ENCODE assay signal across 25 cellular contexts in the genomic region with DNA sequence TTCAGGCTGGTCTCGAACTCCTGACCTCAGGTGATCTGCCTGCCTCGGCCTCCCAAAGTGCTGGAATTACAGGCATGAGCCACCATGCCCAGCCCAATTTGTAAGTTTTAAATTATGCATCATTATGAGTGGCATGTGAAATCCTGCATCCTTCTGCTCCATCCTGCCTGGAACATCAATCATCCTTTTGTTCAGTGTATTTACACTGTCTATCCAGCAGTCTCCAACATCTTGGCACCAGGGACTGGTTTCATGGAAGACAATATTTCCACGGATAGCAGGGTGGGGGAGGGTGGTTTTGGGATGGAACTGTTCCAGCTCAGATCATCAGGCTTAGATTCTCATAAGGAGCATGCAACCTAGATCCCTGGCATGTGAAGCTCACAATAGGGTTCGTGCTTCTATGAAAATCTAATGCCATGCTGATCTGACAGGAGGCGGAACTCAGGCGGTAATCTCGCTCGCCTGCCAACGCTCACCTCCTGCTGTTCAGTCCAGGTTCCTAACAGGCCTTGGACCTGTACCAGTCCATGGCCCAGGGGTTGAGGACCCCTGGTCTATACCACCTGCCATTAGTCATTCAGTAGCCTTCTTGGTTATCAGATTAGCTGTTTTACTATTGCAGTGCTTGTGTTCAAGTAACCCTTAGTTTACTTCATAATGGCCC. TPM values are rescaled to one million over a fixed set of nuclear protein-coding genes. Genes with fewer than 3 reads are reported as not detected.
DNase-seq lines count a peak whose midpoint lies in the region; TF ChIP-seq lines count a peak whose summit lies in the region.
"Had no signal": no experiment of that assay in that cellular context is flagged by ENCODE, and none has a peak within 500 bp of the region (broad histone marks: within the 10 kb centered on the region; RNA-seq: fewer than 3 reads in every experiment).

No MANE protein-coding gene starts in this region.

- H3K27ac Mint-ChIP-seq in chondrocyte (ENCODE audit: unreplicated experiment) = peak overlapping the region; percentile 65
- H3K27ac Mint-ChIP-seq: activated CD4-positive, alpha-beta memory T cell treated with anti-CD3 and anti-CD28 coated beads, Interleukin-2, amount 10 ng/mL, durations not matched to agents 7 days and 5 days; activated naive CD4-positive, alpha-beta T cell treated with anti-CD3 and anti-CD28 coated beads, Interleukin-2, amount 10 ng/mL, durations not matched to agents 7 days and 5 days; HFFc6; IgD-negative memory B cell; immature natural killer cell; neural progenitor cell had no signal

- TF ChIP-seq CTCF in chondrocyte (IDR thresholded peaks at IDR 0.05) = no peak
- no peak for TF ChIP-seq CTCF in GM13977 (IDR thresholded peaks at IDR 0.05; ENCODE audit: extremely low read depth, insufficient read depth, missing control alignments)

- H3K4me3 Mint-ChIP-seq in chondrocyte (ENCODE audit: unreplicated experiment) = no peak overlapping the region
- H3K4me3 Mint-ChIP-seq: activated CD4-positive, alpha-beta memory T cell treated with anti-CD3 and anti-CD28 coated beads, Interleukin-2, amount 10 ng/mL, durations not matched to agents 7 days and 5 days; activated naive CD4-positive, alpha-beta T cell treated with anti-CD3 and anti-CD28 coated beads, Interleukin-2, amount 10 ng/mL, durations not matched to agents 7 days and 5 days; CD14-positive monocyte; HFFc6; IgD-negative memory B cell; immature natural killer cell; neural progenitor cell had no signal

- no peaks in the 10 kb centered on the region for H3K9me3 Mint-ChIP-seq in chondrocyte (ENCODE audit: low read depth)
- H3K9me3 Mint-ChIP-seq: activated CD4-positive, alpha-beta memory T cell treated with anti-CD3 and anti-CD28 coated beads, Interleukin-2, amount 10 ng/mL, durations not matched to agents 7 days and 5 days; activated naive CD4-positive, alpha-beta T cell treated with anti-CD3 and anti-CD28 coated beads, Interleukin-2, amount 10 ng/mL, durations not matched to agents 7 days and 5 days; CD14-positive monocyte; HFFc6; IgD-negative memory B cell; immature natural killer cell; neural progenitor cell had no signal

- DNase-seq in NCI-H2029 (lab: John Stamatoyannopoulos, UW) (peak; percentile 34), NCI-H2029 treated with DMSO at 0.1 percent for 48 hours (lab: John Stamatoyannopoulos, UW) (no peak), NCI-H446 (lab: John Stamatoyannopoulos, UW) (peak; percentile 87 to 90), chondrocyte (ENCODE audit: low spot score) (no peak), pons (ENCODE audit: low spot score) (peak; percentile 44), islet precursor cell (no peak), GM13977 (ENCODE audit: low spot score) (no peak)
- DNase-seq in activated CD8-positive, alpha-beta memory T cell treated with anti-CD3 and anti-CD28 coated beads, Interleukin-2, amount 50 U/mL, for 48 hours = no peak
- DNase-seq: activated CD4-positive, alpha-beta memory T cell treated with anti-CD3 and anti-CD28 coated beads, Interleukin-2, amount 10 ng/mL, durations not matched to agents 7 days and 5 days; activated CD8-positive, alpha-beta memory T cell treated with anti-CD3 and anti-CD28 coated beads, Interleukin-2, amount 50 U/mL, for 4 hours; activated naive CD4-positive, alpha-beta T cell treated with anti-CD3 and anti-CD28 coated beads, Interleukin-2, amount 10 ng/mL, durations not matched to agents 7 days and 5 days; amniotic stem cell; brain microvascular endothelial cell; Calu3; GOT3; HFFc6; immature natural killer cell; mesenchymal stem cell; pancreas; SIG-M5; stimulated activated naive CD4-positive, alpha-beta T cell had no signal

- no peaks in the 10 kb centered on the region for H3K27me3 Mint-ChIP-seq in chondrocyte (ENCODE audit: low read depth)
- H3K27me3 Mint-ChIP-seq: IgD-negative memory B cell had no signal

- in situ Hi-C loops in GM13977 (cut with MboI; ENCODE audit: low pct_unique_long_range_greater_than_20kb, low sequenced_read_pairs, unreplicated experiment) = no loop called here

- peaks cover 16% of the 10 kb centered on the region for H3K36me3 Mint-ChIP-seq in chondrocyte (ENCODE audit: low read depth)
- H3K36me3 Mint-ChIP-seq: activated naive CD4-positive, alpha-beta T cell treated with anti-CD3 and anti-CD28 coated beads, Interleukin-2, amount 10 ng/mL, durations not matched to agents 7 days and 5 days; CD14-positive monocyte; immature natural killer cell had no signal

- peaks cover 12% of the 10 kb centered on the region for H3K4me1 Mint-ChIP-seq in chondrocyte (ENCODE audit: low read depth)
- H3K4me1 Mint-ChIP-seq: neural progenitor cell had no signal

RNA-seq across cellular contexts. Expression of a gene that starts 22.2 kb away (rescaled TPM):
- total RNA-seq in chondrocyte = 15.7 to 17.8 TPM (median 16.9 TPM) in 3 replicates
- total RNA-seq: A172 had no signal

RNA-seq across cellular contexts. Expression of a gene that starts 37.2 kb away (rescaled TPM):
- total RNA-seq in chondrocyte = 21.9 to 30.8 TPM (median 27.6 TPM) in 3 replicates

Comparison
In these comparisons a context has a peak if more than half of its experiments do, and no peak if none do; other contexts are left out.
1. DNase-seq: peak in NCI-H2029 (single experiment), NCI-H446 (2 of 2) and pons (single experiment); none in NCI-H2029 treated with DMSO at 0.1 percent for 48 hours (single experiment), chondrocyte (single experiment), activated CD8-positive, alpha-beta memory T cell treated with anti-CD3 and anti-CD28 coated beads, Interleukin-2, amount 50 U/mL, for 48 hours (single experiment), islet precursor cell (single experiment) and GM13977 (single experiment).